In the genomic region with DNA sequence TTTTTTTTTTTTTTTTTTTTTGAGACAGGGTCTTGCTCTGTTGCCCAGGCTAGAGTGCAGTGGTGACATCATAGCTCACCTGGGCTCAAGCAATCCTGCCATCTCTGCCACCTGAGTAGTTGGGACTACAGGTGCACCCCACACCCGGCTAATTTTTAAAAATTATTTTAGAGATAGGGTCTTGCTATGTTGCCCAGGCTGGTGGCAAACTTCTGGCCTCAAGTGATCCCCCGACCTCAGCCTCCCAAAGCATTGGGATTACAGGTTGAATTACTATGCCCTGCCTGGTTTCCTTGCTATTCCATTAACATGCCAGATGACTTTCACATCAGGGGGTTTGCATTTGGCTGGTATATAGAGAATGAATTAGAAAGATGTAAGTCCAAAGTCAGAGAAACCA, we compare ENCODE assay signal across 1 cellular context.
TF ChIP-seq lines count a peak whose summit lies in the region.

No MANE protein-coding gene starts in this region.

TF ChIP-seq in GM23338, 12 proteins besides CTCF, POLR2A, EP300 and RAD21 (continued from another document):
- TF ChIP-seq, protein P1, sequence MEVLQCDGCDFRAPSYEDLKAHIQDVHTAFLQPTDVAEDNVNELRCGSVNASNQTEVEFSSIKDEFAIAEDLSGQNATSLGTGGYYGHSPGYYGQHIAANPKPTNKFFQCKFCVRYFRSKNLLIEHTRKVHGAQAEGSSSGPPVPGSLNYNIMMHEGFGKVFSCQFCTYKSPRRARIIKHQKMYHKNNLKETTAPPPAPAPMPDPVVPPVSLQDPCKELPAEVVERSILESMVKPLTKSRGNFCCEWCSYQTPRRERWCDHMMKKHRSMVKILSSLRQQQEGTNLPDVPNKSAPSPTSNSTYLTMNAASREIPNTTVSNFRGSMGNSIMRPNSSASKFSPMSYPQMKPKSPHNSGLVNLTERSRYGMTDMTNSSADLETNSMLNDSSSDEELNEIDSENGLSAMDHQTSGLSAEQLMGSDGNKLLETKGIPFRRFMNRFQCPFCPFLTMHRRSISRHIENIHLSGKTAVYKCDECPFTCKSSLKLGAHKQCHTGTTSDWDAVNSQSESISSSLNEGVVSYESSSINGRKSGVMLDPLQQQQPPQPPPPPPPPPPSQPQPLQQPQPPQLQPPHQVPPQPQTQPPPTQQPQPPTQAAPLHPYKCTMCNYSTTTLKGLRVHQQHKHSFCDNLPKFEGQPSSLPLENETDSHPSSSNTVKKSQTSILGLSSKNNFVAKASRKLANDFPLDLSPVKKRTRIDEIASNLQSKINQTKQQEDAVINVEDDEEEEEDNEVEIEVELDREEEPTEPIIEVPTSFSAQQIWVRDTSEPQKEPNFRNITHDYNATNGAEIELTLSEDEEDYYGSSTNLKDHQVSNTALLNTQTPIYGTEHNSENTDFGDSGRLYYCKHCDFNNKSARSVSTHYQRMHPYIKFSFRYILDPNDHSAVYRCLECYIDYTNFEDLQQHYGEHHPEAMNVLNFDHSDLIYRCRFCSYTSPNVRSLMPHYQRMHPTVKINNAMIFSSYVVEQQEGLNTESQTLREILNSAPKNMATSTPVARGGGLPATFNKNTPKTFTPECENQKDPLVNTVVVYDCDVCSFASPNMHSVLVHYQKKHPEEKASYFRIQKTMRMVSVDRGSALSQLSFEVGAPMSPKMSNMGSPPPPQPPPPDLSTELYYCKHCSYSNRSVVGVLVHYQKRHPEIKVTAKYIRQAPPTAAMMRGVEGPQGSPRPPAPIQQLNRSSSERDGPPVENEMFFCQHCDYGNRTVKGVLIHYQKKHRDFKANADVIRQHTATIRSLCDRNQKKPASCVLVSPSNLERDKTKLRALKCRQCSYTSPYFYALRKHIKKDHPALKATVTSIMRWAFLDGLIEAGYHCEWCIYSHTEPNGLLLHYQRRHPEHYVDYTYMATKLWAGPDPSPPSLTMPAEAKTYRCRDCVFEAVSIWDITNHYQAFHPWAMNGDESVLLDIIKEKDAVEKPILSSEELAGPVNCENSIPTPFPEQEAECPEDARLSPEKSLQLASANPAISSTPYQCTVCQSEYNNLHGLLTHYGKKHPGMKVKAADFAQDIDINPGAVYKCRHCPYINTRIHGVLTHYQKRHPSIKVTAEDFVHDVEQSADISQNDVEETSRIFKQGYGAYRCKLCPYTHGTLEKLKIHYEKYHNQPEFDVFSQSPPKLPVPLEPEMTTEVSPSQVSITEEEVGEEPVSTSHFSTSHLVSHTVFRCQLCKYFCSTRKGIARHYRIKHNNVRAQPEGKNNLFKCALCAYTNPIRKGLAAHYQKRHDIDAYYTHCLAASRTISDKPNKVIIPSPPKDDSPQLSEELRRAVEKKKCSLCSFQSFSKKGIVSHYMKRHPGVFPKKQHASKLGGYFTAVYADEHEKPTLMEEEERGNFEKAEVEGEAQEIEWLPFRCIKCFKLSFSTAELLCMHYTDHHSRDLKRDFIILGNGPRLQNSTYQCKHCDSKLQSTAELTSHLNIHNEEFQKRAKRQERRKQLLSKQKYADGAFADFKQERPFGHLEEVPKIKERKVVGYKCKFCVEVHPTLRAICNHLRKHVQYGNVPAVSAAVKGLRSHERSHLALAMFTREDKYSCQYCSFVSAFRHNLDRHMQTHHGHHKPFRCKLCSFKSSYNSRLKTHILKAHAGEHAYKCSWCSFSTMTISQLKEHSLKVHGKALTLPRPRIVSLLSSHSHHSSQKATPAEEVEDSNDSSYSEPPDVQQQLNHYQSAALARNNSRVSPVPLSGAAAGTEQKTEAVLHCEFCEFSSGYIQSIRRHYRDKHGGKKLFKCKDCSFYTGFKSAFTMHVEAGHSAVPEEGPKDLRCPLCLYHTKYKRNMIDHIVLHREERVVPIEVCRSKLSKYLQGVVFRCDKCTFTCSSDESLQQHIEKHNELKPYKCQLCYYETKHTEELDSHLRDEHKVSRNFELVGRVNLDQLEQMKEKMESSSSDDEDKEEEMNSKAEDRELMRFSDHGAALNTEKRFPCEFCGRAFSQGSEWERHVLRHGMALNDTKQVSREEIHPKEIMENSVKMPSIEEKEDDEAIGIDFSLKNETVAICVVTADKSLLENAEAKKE (CRISPR knock-in tag; IDR thresholded peaks at IDR 0.05): no peak
- no peak for TF ChIP-seq NANOG (IDR thresholded peaks at IDR 0.05; ENCODE audit: borderline replicate concordance)
- no peak for TF ChIP-seq CREB1 (CRISPR knock-in tag; IDR thresholded peaks at IDR 0.05; ENCODE audit: low read depth)
- TF ChIP-seq JUNB (IDR thresholded peaks at IDR 0.05; ENCODE audit: unreplicated experiment): no peak
- TF ChIP-seq EZH2 (IDR thresholded peaks at IDR 0.05; ENCODE audit: low read depth, unreplicated experiment): no peak
- TF ChIP-seq STAT1 (IDR thresholded peaks at IDR 0.05; ENCODE audit: unreplicated experiment): no peak
- TF ChIP-seq REST (IDR thresholded peaks at IDR 0.05; ENCODE audit: unreplicated experiment): no peak
- TF ChIP-seq, protein P2, sequence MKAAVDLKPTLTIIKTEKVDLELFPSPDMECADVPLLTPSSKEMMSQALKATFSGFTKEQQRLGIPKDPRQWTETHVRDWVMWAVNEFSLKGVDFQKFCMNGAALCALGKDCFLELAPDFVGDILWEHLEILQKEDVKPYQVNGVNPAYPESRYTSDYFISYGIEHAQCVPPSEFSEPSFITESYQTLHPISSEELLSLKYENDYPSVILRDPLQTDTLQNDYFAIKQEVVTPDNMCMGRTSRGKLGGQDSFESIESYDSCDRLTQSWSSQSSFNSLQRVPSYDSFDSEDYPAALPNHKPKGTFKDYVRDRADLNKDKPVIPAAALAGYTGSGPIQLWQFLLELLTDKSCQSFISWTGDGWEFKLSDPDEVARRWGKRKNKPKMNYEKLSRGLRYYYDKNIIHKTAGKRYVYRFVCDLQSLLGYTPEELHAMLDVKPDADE (IDR thresholded peaks at IDR 0.05): no peak
- no peak for TF ChIP-seq ZNF114 (CRISPR knock-in tag; IDR thresholded peaks at IDR 0.05)
- TF ChIP-seq ZNF331 (CRISPR knock-in tag; IDR thresholded peaks at IDR 0.05; ENCODE audit: low read depth): no peak
- TF ChIP-seq POLR2AphosphoS5 (IDR thresholded peaks at IDR 0.05; ENCODE audit: low read depth): no peak
